Comparison of ENCODE assay signal across 20 cellular contexts in genomic region chr3:2595486-2595885, GRCh38.
"Had no signal": no experiment of that assay in that cellular context is flagged by ENCODE, and none has a peak within 500 bp of the region (broad histone marks: within the 10 kb centered on the region; RNA-seq: fewer than 3 reads in every experiment).

No MANE protein-coding gene starts in this region.

- H3K36me3 ChIP-seq: esophagus muscularis mucosa, gastrocnemius medialis, heart right ventricle, ovary, stomach, thoracic aorta had no signal

- H3K27me3 ChIP-seq: esophagus muscularis mucosa, gastrocnemius medialis, heart right ventricle, ovary, stomach had no signal

- H3K9me3 ChIP-seq: esophagus muscularis mucosa, gastrocnemius medialis, heart right ventricle, mucosa of descending colon, ovary, stomach, thoracic aorta had no signal

- H3K27ac ChIP-seq: epithelial cell of prostate, esophagus muscularis mucosa, gastrocnemius medialis, heart right ventricle, ovary, stomach, thoracic aorta had no signal

- H3K4me3 ChIP-seq: esophagus muscularis mucosa, gastrocnemius medialis, heart right ventricle, mucosa of descending colon, ovary, stomach, thoracic aorta had no signal

- DNase-seq: effector memory CD4-positive, alpha-beta T cell; gastrocnemius medialis; heart right ventricle; hypothalamus; islet precursor cell; mammary epithelial cell; mucosa of descending colon; natural killer cell; nucleus accumbens; ovary; right cardiac atrium; small intestine; stimulated activated CD4-positive, alpha-beta T cell treated with anti-CD3 and anti-CD28 coated beads, Interleukin-12 subunit alpha, Interleukin-12 subunit beta, amount 100 ng/mL, for 4 hours; stimulated activated naive CD4-positive, alpha-beta T cell; stomach; substantia nigra; trophoblast cell had no signal

- H3K4me1 ChIP-seq: esophagus muscularis mucosa, gastrocnemius medialis, heart right ventricle, stomach had no signal
